In genomic region chr1:183956559-183957188, GRCh38 we compare ENCODE assay signal across 8 cellular contexts.
DNase-seq lines count a peak whose midpoint lies in the region; ATAC-seq and TF ChIP-seq lines count a peak whose summit lies in the region.

No MANE protein-coding gene starts in this region.

- DNase-seq in Caki2 (ENCODE audit: low read depth) (peak; percentile 19), HS-27A (ENCODE audit: low read depth) (peak; percentile 48), dedifferentiated amniotic fluid mesenchymal stem cell (ENCODE audit: extremely low spot score) (peak; percentile 62), non-pigmented ciliary epithelial cell (ENCODE audit: low read depth) (peak; percentile 67), NCI-H345 treated with DMSO at 0.1 percent for 48 hours (lab: John Stamatoyannopoulos, UW; ENCODE audit: unreplicated experiment) (no peak), coronary artery (ENCODE audit: low spot score) (no peak)

- no peak overlapping the region for H3K4me3 ChIP-seq in WI38 (ENCODE audit: low read depth, low read length)
- H3K4me3 ChIP-seq in coronary artery = no peak overlapping the region

- peak; percentile 100 for ATAC-seq in GM21390 (IDR thresholded peaks at IDR 0.05; ENCODE audit: unreplicated experiment)

- in situ Hi-C loops in Caki2 (cut with HindIII; ENCODE audit: low pct_unique_long_range_greater_than_20kb, low sequenced_read_pairs) = no loop called here

- H3K27ac ChIP-seq in coronary artery = peak overlapping the region in 1 of 2 donors; percentile 57

- 0 out of 2 replicates have a peak, but pooled peaks have one; percentile 16 for TF ChIP-seq CTCF in WI38 (IDR thresholded peaks at IDR 0.05; ENCODE audit: low read depth, low read length)
- TF ChIP-seq CTCF in coronary artery (IDR thresholded peaks at IDR 0.05) = no peak

Comparison
In these comparisons a context has a peak if more than half of its experiments do, and no peak if none do; other contexts are left out.
1. DNase-seq: peak in Caki2 (single experiment), HS-27A (single experiment), dedifferentiated amniotic fluid mesenchymal stem cell (single experiment) and non-pigmented ciliary epithelial cell (single experiment); none in NCI-H345 treated with DMSO at 0.1 percent for 48 hours (single experiment) and coronary artery (single experiment).